17 cellular contexts compared by ENCODE assay signal in genomic region chr11:66160709-66161108, GRCh38.
DNase-seq lines count a peak whose midpoint lies in the region; ATAC-seq and TF ChIP-seq lines count a peak whose summit lies in the region.
"Had no signal": no experiment of that assay in that cellular context is flagged by ENCODE, and none has a peak within 500 bp of the region (broad histone marks: within the 10 kb centered on the region; RNA-seq: fewer than 3 reads in every experiment).

No MANE protein-coding gene starts in this region.

- intact Hi-C loops in CD8-positive, alpha-beta T cell (cut with DNase I, micrococcal nuclease), result no loop called here

- peaks cover 41 to 85% (median 57%) of the 10 kb centered on the region in 4 donors for H3K4me1 Mint-ChIP-seq in CD4-positive, CD25-positive, alpha-beta regulatory T cell
- H3K4me1 Mint-ChIP-seq in CD8-positive, alpha-beta T cell (ENCODE audit: low read depth), result peaks cover 71% of the 10 kb centered on the region
- H3K4me1 Mint-ChIP-seq in naive B cell, result peaks cover 36 to 50% (median 49%) of the 10 kb centered on the region in 3 donors

- no peaks in the 10 kb centered on the region for H3K9me3 ChIP-seq in CD4-positive, CD25-positive, alpha-beta regulatory T cell (ENCODE audit: control insufficient read depth in 2 of 2, low read length in 2 of 2)
- no peaks in the 10 kb centered on the region for H3K9me3 ChIP-seq in CD8-positive, alpha-beta T cell (ENCODE audit: low read length)
- no peaks in the 10 kb centered on the region for H3K9me3 ChIP-seq in OCI-LY1 (ENCODE audit: low read length)

- no peak overlapping the region for H3K27ac ChIP-seq in CD4-positive, CD25-positive, alpha-beta regulatory T cell (ENCODE audit: insufficient read depth, low read length, poor library complexity, severe bottlenecking)
- H3K27ac ChIP-seq in CD8-positive, alpha-beta T cell (ENCODE audit: low read depth, low read length), result no peak overlapping the region
- H3K27ac ChIP-seq in OCI-LY1 (ENCODE audit: low read depth, low read length, poor library complexity, severe bottlenecking), result peak overlapping the region; percentile 44
- H3K27ac ChIP-seq: C4-2B had no signal

- TF ChIP-seq CTCF in CD8-positive, alpha-beta T cell (IDR thresholded peaks at IDR 0.05), result no peak
- no peak for TF ChIP-seq CTCF in OCI-LY1 (IDR thresholded peaks at IDR 0.05; ENCODE audit: low read length)

- no peak for ATAC-seq in CD4-positive, CD25-positive, alpha-beta regulatory T cell (ENCODE audit: low read depth in 2 of 2)
- ATAC-seq in CD8-positive, alpha-beta T cell, result no peak
- no peak for ATAC-seq in naive B cell (ENCODE audit: low read depth in 2 of 2)
- ATAC-seq: GM12878 had no signal

- no peaks in the 10 kb centered on the region for H3K27me3 Mint-ChIP-seq in CD4-positive, CD25-positive, alpha-beta regulatory T cell
- H3K27me3 Mint-ChIP-seq in CD8-positive, alpha-beta T cell (ENCODE audit: low read depth), result no peaks in the 10 kb centered on the region
- no peaks in the 10 kb centered on the region for H3K27me3 Mint-ChIP-seq in naive B cell

- peak overlapping the region in 2 of 3 donors; percentile 68 to 80 for H3K27ac Mint-ChIP-seq in CD4-positive, CD25-positive, alpha-beta regulatory T cell
- H3K27ac Mint-ChIP-seq in CD8-positive, alpha-beta T cell, result peak overlapping the region; percentile 62
- peak overlapping the region in 4 of 6 donors; percentile 39 to 87 (median 53) for H3K27ac Mint-ChIP-seq in naive B cell

- H3K4me1 ChIP-seq in CD4-positive, CD25-positive, alpha-beta regulatory T cell (ENCODE audit: control insufficient read depth, insufficient read depth, low read length, poor library complexity, severe bottlenecking), result peaks cover 7% of the 10 kb centered on the region
- peaks cover 6% of the 10 kb centered on the region for H3K4me1 ChIP-seq in CD8-positive, alpha-beta T cell (ENCODE audit: insufficient read depth, low read length)
- H3K4me1 ChIP-seq in OCI-LY1 (ENCODE audit: insufficient read depth, low read length, severe bottlenecking), result peaks cover 25% of the 10 kb centered on the region

- CTCF ChIA-PET in CD8-positive, alpha-beta T cell (lab: Charles Lee), result no interaction called here

- H3K36me3 ChIP-seq in CD4-positive, CD25-positive, alpha-beta regulatory T cell (ENCODE audit: control insufficient read depth, insufficient read depth, low read length), result peaks cover 8% of the 10 kb centered on the region
- H3K36me3 ChIP-seq in CD8-positive, alpha-beta T cell (ENCODE audit: insufficient read depth, low read length), result no peaks in the 10 kb centered on the region
- no peaks in the 10 kb centered on the region for H3K36me3 ChIP-seq in OCI-LY1 (ENCODE audit: insufficient read depth, low read length)

- no peak overlapping the region for H3K4me3 ChIP-seq in CD4-positive, CD25-positive, alpha-beta regulatory T cell (ENCODE audit: low read depth, low read length)
- no peak overlapping the region for H3K4me3 ChIP-seq in CD8-positive, alpha-beta T cell (ENCODE audit: low read depth, low read length)
- no peak overlapping the region for H3K4me3 ChIP-seq in OCI-LY1 (ENCODE audit: low read depth, low read length, poor library complexity, severe bottlenecking)
- H3K4me3 ChIP-seq: GM12878 had no signal

- POLR2A ChIA-PET in CD8-positive, alpha-beta T cell (lab: Charles Lee), result interaction anchor here (0.6 to 0.8 kb wide), 2 partner anchors 17 to 37 kb away, joined by 3 read pairs; no protein-coding TSS in a partner anchor

- H3K36me3 Mint-ChIP-seq in CD4-positive, CD25-positive, alpha-beta regulatory T cell, result peaks cover 7% of the 10 kb centered on the region
- peaks cover 14% of the 10 kb centered on the region for H3K36me3 Mint-ChIP-seq in CD8-positive, alpha-beta T cell
- no peaks in the 10 kb centered on the region for H3K36me3 Mint-ChIP-seq in naive B cell

- DNase-seq in CD4-positive, CD25-positive, alpha-beta regulatory T cell, result no peak
- DNase-seq in CD8-positive, alpha-beta T cell, result no peak
- DNase-seq in naive B cell, result no peak
- no peak for DNase-seq in activated CD4-positive, alpha-beta T cell treated with anti-CD3 and anti-CD28 coated beads, Interleukin-2, amount 50 U/mL, for 1 hour
- no peak for DNase-seq in NCI-H524 (lab: John Stamatoyannopoulos, UW)
- DNase-seq in stimulated activated naive CD4-positive, alpha-beta T cell treated with Interleukin-2 at 50 U/mL for 16 hours (lab: John Stamatoyannopoulos, UW), result no peak
- DNase-seq: Calu3, GF-D8, KBM-7, MV-4-11, NCI-H1417 treated with DMSO at 0.1 percent for 48 hours, NCI-H187 treated with DMSO at 0.1 percent for 48 hours, NCI-H510A treated with DMSO at 0.1 percent for 48 hours, NCI-H82 had no signal

- no peaks in the 10 kb centered on the region; the same call in 1 of the 2 replicates for H3K79me2 ChIP-seq in OCI-LY1 (ENCODE audit: insufficient read depth, low read length)

- peak overlapping the region; percentile 11; the same call in 1 of the 2 replicates for H3K4me2 ChIP-seq in OCI-LY1 (ENCODE audit: low read length)

- no peak overlapping the region for H3K9ac ChIP-seq in OCI-LY1 (ENCODE audit: low read length)

- no peaks in the 10 kb centered on the region for H3F3A ChIP-seq in OCI-LY1 (ENCODE audit: insufficient read depth, low read length)

- H3K4me3 Mint-ChIP-seq in CD4-positive, CD25-positive, alpha-beta regulatory T cell, result peak overlapping the region in 1 of 4 donors; percentile 46
- H3K4me3 Mint-ChIP-seq in CD8-positive, alpha-beta T cell, result no peak overlapping the region
- H3K4me3 Mint-ChIP-seq in naive B cell, result no peak overlapping the region

- H3K9me3 Mint-ChIP-seq in CD4-positive, CD25-positive, alpha-beta regulatory T cell, result no peaks in the 10 kb centered on the region
- H3K9me3 Mint-ChIP-seq in CD8-positive, alpha-beta T cell, result no peaks in the 10 kb centered on the region
- no peaks in the 10 kb centered on the region for H3K9me3 Mint-ChIP-seq in naive B cell

- no peaks in the 10 kb centered on the region for H4K20me1 ChIP-seq in OCI-LY1 (ENCODE audit: insufficient read depth, low read length)

- no peaks in the 10 kb centered on the region for H3K27me3 ChIP-seq in CD4-positive, CD25-positive, alpha-beta regulatory T cell (ENCODE audit: control insufficient read depth, insufficient read depth, low read length)
- no peaks in the 10 kb centered on the region for H3K27me3 ChIP-seq in CD8-positive, alpha-beta T cell (ENCODE audit: insufficient read depth, low read length)
- no peaks in the 10 kb centered on the region for H3K27me3 ChIP-seq in OCI-LY1 (ENCODE audit: insufficient read depth, low read length)

- no peaks in the 10 kb centered on the region for H3K9me2 ChIP-seq in OCI-LY1 (ENCODE audit: low read depth, low read length)

- H2AFZ ChIP-seq in OCI-LY1 (ENCODE audit: low read length), result no peak overlapping the region
